18 cellular contexts compared by ENCODE assay signal in the genomic region with DNA sequence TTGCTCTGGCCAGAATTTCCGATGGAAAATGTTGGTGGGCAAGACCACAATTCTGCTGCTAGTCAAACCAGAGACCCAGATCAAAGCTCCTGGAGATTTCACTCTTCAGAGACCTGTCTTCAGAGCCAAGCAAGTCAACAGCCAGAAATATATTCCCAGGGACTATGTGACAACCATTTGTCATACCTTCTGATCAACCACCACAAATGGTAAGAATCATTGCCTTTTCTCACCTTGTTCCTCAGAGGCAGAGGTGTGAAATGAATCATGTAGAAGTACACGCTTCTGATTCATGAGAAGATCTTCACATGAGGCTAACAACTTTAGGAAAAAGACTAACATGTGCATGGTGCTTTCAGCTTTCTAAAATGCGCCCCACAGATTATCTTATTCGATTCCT. TPM values are rescaled to one million over a fixed set of nuclear protein-coding genes. Genes with fewer than 3 reads are reported as not detected.
A peak's percentile ranks its signal among the peaks of the same experiment; 100 is the strongest.
DNase-seq lines count a peak whose midpoint lies in the region; ATAC-seq and TF ChIP-seq lines count a peak whose summit lies in the region.
"Had no signal": no experiment of that assay in that cellular context is flagged by ENCODE, and none has a peak within 500 bp of the region (broad histone marks: within the 10 kb centered on the region; RNA-seq: fewer than 3 reads in every experiment).

No MANE protein-coding gene starts in this region.

- TF ChIP-seq CTCF in left ventricle myocardium inferior (IDR thresholded peaks at IDR 0.05; ENCODE audit: borderline replicate concordance): no peak

- peak overlapping the region; percentile 31; the same call in 1 of the 2 replicates for H3K4me2 ChIP-seq in BLaER1
- H3K4me2 ChIP-seq: PC-9 had no signal

- CTCF ChIA-PET in activated CD8-positive, alpha-beta memory T cell treated with anti-CD3 and anti-CD28 coated beads, Interleukin-2, amount 10 ng/mL, durations not matched to agents 7 days and 5 days (lab: Charles Lee): no interaction called here

- H3K36me3 ChIP-seq in BLaER1 (peaks cover 51% of the 10 kb centered on the region), left ventricle myocardium inferior (peaks cover 24% of the 10 kb centered on the region)

- H3K9me3 ChIP-seq in BLaER1 (no peaks in the 10 kb centered on the region), left ventricle myocardium inferior (replicated peaks) (no peaks in the 10 kb centered on the region)

- DNase-seq in activated CD8-positive, alpha-beta memory T cell treated with anti-CD3 and anti-CD28 coated beads, Interleukin-2, amount 10 ng/mL, durations not matched to agents 7 days and 5 days: no peak
- no peak for DNase-seq in activated CD8-positive, alpha-beta memory T cell treated with anti-CD3 and anti-CD28 coated beads for 24 hours
- DNase-seq in natural killer cell treated with Interleukin-12 subunit alpha and Interleukin-12 subunit beta and Interleukin-15 and Interleukin-18, amount 100 ng/mL, for 72 hours (ENCODE audit: low spot score): no peak
- DNase-seq in activated effector memory CD4-positive, alpha-beta T cell treated with Interleukin-2 at 50 U/mL for 16 hours: no peak
- DNase-seq in left ventricle myocardium inferior: no peak
- DNase-seq: AML-193; CD4-positive, CD25-positive, alpha-beta regulatory T cell; EL; KG1; NCI-H1436; NCI-H2029; NCI-H2171 treated with DMSO at 0.1 percent for 48 hours; NCI-H82; PC-9 had no signal

- H3K4me3 ChIP-seq in BLaER1 (no peak overlapping the region), left ventricle myocardium inferior (no peak overlapping the region)
- H3K4me3 ChIP-seq: PC-9 had no signal

- no peaks in the 10 kb centered on the region for H3K27me3 ChIP-seq in BLaER1
- H3K27me3 ChIP-seq in left ventricle myocardium inferior (ENCODE audit: low read depth): no peaks in the 10 kb centered on the region

- H3K4me1 Mint-ChIP-seq in activated CD8-positive, alpha-beta memory T cell treated with anti-CD3 and anti-CD28 coated beads, Interleukin-2, amount 10 ng/mL, durations not matched to agents 7 days and 5 days: peaks cover 4% of the 10 kb centered on the region
- peaks cover 13% of the 10 kb centered on the region for H3K4me1 Mint-ChIP-seq in activated T-helper 17 cell treated with anti-CD3 and anti-CD28 coated beads, Interleukin-2, amount 50 U/mL, for 72 hours
- peaks cover 26 to 30% of the 10 kb centered on the region in 2 donors for H3K4me1 Mint-ChIP-seq in natural killer cell treated with Interleukin-12 subunit alpha and Interleukin-12 subunit beta and Interleukin-15 and Interleukin-18, amount 100 ng/mL, for 72 hours (ENCODE audit: low read depth in 2 of 2)

- peaks cover 18% of the 10 kb centered on the region for H3K36me3 Mint-ChIP-seq in activated CD8-positive, alpha-beta memory T cell treated with anti-CD3 and anti-CD28 coated beads, Interleukin-2, amount 10 ng/mL, durations not matched to agents 7 days and 5 days
- H3K36me3 Mint-ChIP-seq in activated T-helper 17 cell treated with anti-CD3 and anti-CD28 coated beads, Interleukin-2, amount 50 U/mL, for 72 hours (ENCODE audit: low read depth): peaks cover 23% of the 10 kb centered on the region
- H3K36me3 Mint-ChIP-seq in natural killer cell treated with Interleukin-12 subunit alpha and Interleukin-12 subunit beta and Interleukin-15 and Interleukin-18, amount 100 ng/mL, for 72 hours: peaks cover 16% of the 10 kb centered on the region

- no peaks in the 10 kb centered on the region for H4K20me1 ChIP-seq in BLaER1

- no peaks in the 10 kb centered on the region for H3K9me3 Mint-ChIP-seq in activated CD8-positive, alpha-beta memory T cell treated with anti-CD3 and anti-CD28 coated beads, Interleukin-2, amount 10 ng/mL, durations not matched to agents 7 days and 5 days (ENCODE audit: low read depth)
- no peaks in the 10 kb centered on the region for H3K9me3 Mint-ChIP-seq in activated T-helper 17 cell treated with anti-CD3 and anti-CD28 coated beads, Interleukin-2, amount 50 U/mL, for 72 hours
- H3K9me3 Mint-ChIP-seq in natural killer cell treated with Interleukin-12 subunit alpha and Interleukin-12 subunit beta and Interleukin-15 and Interleukin-18, amount 100 ng/mL, for 72 hours: no peaks in the 10 kb centered on the region
- H3K9me3 Mint-ChIP-seq: CD4-positive, CD25-positive, alpha-beta regulatory T cell had no signal

- ATAC-seq in activated CD8-positive, alpha-beta memory T cell treated with anti-CD3 and anti-CD28 coated beads, Interleukin-2, amount 10 ng/mL, durations not matched to agents 7 days and 5 days: peak; percentile 30
- ATAC-seq in activated T-helper 17 cell treated with anti-CD3 and anti-CD28 coated beads, Interleukin-2, amount 50 U/mL, for 72 hours (replicated peaks): peak; percentile 82
- ATAC-seq in natural killer cell treated with Interleukin-12 subunit alpha and Interleukin-12 subunit beta and Interleukin-15 and Interleukin-18, amount 100 ng/mL, for 72 hours: peak; percentile 89 to 91
- no peak for ATAC-seq in GM21390 (IDR thresholded peaks at IDR 0.05; ENCODE audit: unreplicated experiment)
- ATAC-seq: HepG2 had no signal

- H3K4me1 ChIP-seq in BLaER1 (peaks cover 19% of the 10 kb centered on the region), left ventricle myocardium inferior (no peaks in the 10 kb centered on the region)

- no peaks in the 10 kb centered on the region for H3K27me3 Mint-ChIP-seq in activated CD8-positive, alpha-beta memory T cell treated with anti-CD3 and anti-CD28 coated beads, Interleukin-2, amount 10 ng/mL, durations not matched to agents 7 days and 5 days
- no peaks in the 10 kb centered on the region for H3K27me3 Mint-ChIP-seq in activated T-helper 17 cell treated with anti-CD3 and anti-CD28 coated beads, Interleukin-2, amount 50 U/mL, for 72 hours
- H3K27me3 Mint-ChIP-seq in natural killer cell treated with Interleukin-12 subunit alpha and Interleukin-12 subunit beta and Interleukin-15 and Interleukin-18, amount 100 ng/mL, for 72 hours: no peaks in the 10 kb centered on the region
- H3K27me3 Mint-ChIP-seq: CD4-positive, CD25-positive, alpha-beta regulatory T cell had no signal

- H3K27ac ChIP-seq in BLaER1 (no peak overlapping the region), left ventricle myocardium inferior (replicated peaks) (no peak overlapping the region)
- H3K27ac ChIP-seq: PC-9 had no signal

- H3K27ac Mint-ChIP-seq in activated CD8-positive, alpha-beta memory T cell treated with anti-CD3 and anti-CD28 coated beads, Interleukin-2, amount 10 ng/mL, durations not matched to agents 7 days and 5 days: no peak overlapping the region
- peak overlapping the region; percentile 19 for H3K27ac Mint-ChIP-seq in activated T-helper 17 cell treated with anti-CD3 and anti-CD28 coated beads, Interleukin-2, amount 50 U/mL, for 72 hours
- H3K27ac Mint-ChIP-seq in natural killer cell treated with Interleukin-12 subunit alpha and Interleukin-12 subunit beta and Interleukin-15 and Interleukin-18, amount 100 ng/mL, for 72 hours: peak overlapping the region in 1 of 2 donors; percentile 27
- H3K27ac Mint-ChIP-seq: CD4-positive, CD25-positive, alpha-beta regulatory T cell had no signal

- H3K9ac ChIP-seq in BLaER1: no peak overlapping the region

- no peak overlapping the region for H3K4me3 Mint-ChIP-seq in activated CD8-positive, alpha-beta memory T cell treated with anti-CD3 and anti-CD28 coated beads, Interleukin-2, amount 10 ng/mL, durations not matched to agents 7 days and 5 days
- no peak overlapping the region for H3K4me3 Mint-ChIP-seq in activated T-helper 17 cell treated with anti-CD3 and anti-CD28 coated beads, Interleukin-2, amount 50 U/mL, for 72 hours
- peak overlapping the region; percentile 9 for H3K4me3 Mint-ChIP-seq in natural killer cell treated with Interleukin-12 subunit alpha and Interleukin-12 subunit beta and Interleukin-15 and Interleukin-18, amount 100 ng/mL, for 72 hours
- H3K4me3 Mint-ChIP-seq: CD4-positive, CD25-positive, alpha-beta regulatory T cell had no signal

- intact Hi-C loops in left ventricle myocardium inferior (cut with micrococcal nuclease): no loop called here

RNA-seq across cellular contexts. Expression of gene SUSD1, which starts 53.5 kb away (rescaled TPM):
- total RNA-seq in activated CD8-positive, alpha-beta memory T cell treated with anti-CD3 and anti-CD28 coated beads, Interleukin-2, amount 10 ng/mL, durations not matched to agents 7 days and 5 days: 10 to 100 TPM; 18.5 to 21.2 TPM
- total RNA-seq in activated T-helper 17 cell treated with anti-CD3 and anti-CD28 coated beads, Interleukin-2, amount 50 U/mL, for 72 hours: 1 to 10 TPM; 1.8 to 6.3 TPM
- 10 to 100 TPM; 20.0 to 23.4 TPM for total RNA-seq in natural killer cell treated with Interleukin-12 subunit alpha and Interleukin-12 subunit beta and Interleukin-15 and Interleukin-18, amount 100 ng/mL, for 72 hours
- total RNA-seq in left ventricle myocardium inferior: 5.1 TPM
